19 cellular contexts compared by ENCODE assay signal in the genomic region with DNA sequence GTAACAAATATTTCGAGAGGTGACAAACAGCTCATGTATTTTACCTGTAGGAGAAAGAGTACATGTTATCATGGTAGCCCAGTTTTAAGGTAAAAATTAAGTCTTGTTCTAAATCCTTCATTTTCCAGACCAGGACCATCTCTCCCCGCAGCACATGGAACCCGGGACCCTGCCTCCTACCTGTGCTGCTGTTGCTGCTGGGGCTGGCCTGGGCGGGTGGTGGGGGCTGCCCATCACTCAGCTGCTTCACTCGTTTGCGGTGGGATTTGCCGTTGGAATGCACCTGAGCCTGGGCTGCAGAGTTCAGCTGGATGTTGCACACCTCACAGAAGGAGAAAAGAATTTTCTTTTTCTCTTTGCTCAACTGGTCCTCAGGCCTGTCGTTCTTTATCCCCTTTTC.
DNase-seq lines count a peak whose midpoint lies in the region; ATAC-seq and TF ChIP-seq lines count a peak whose summit lies in the region.
"Had no signal": no experiment of that assay in that cellular context is flagged by ENCODE, and none has a peak within 500 bp of the region (broad histone marks: within the 10 kb centered on the region; RNA-seq: fewer than 3 reads in every experiment).

No MANE protein-coding gene starts in this region.

- WGBS in SK-N-SH (ENCODE audit: low lambda C conversion rate), result 61% methylated on average over 8 of the region's 8 CpGs

- H3K9ac ChIP-seq in SK-N-SH, result no peak overlapping the region
- H3K9ac ChIP-seq: BLaER1 treated with 17β-estradiol and CSF1 and Interleukin-3, amounts not matched to agents 10 nM and 100 nM had no signal

- no peak overlapping the region for H2AFZ ChIP-seq in SK-N-SH (ENCODE audit: low read depth)

- CTCF ChIA-PET in SK-N-SH (lab: Yijun Ruan, JAX), result interaction anchor here (0.7 kb wide), 1 partner anchor 308 kb away, joined by 3 read pairs; no protein-coding TSS in a partner anchor

- H3K4me3 Mint-ChIP-seq in nephron, result no peak overlapping the region
- H3K4me3 Mint-ChIP-seq: CD8-positive, alpha-beta T cell; HFFc6 had no signal

- peaks cover 11% of the 10 kb centered on the region for H3K9me3 Mint-ChIP-seq in nephron
- H3K9me3 Mint-ChIP-seq: HFFc6 had no signal

- ATAC-seq in SK-N-SH treated with all-trans-retinoic acid at 6 μM for 48 hours (no peak), left ventricle myocardium superior (peak; percentile 29), GM18873 (IDR thresholded peaks at IDR 0.05; ENCODE audit: low FRiP score, unreplicated experiment) (no peak)
- ATAC-seq: A549; CD8-positive, alpha-beta T cell; HCT116 had no signal

- peaks cover 0 to 4% of the 10 kb centered on the region in 2 experiments; a peak in 1 of 4 replicates for H3K4me1 ChIP-seq in SK-N-SH (ENCODE audit: control insufficient read depth in 1 of 2, insufficient read depth in 2 of 2, low read depth in 1 of 2, low read length in 1 of 2)
- H3K4me1 ChIP-seq: A549 had no signal

- peaks cover 10% of the 10 kb centered on the region for H3K4me1 Mint-ChIP-seq in nephron

- H3K27ac ChIP-seq in SK-N-SH (ENCODE audit: low read depth in 2 of 2, low read length in 1 of 2) (peak overlapping the region in 1 of 2 experiments; percentile 43; a peak in 1 of 4 replicates), temporal lobe (ENCODE audit: low read depth, low read length) (peak overlapping the region; percentile 44)
- H3K27ac ChIP-seq: 22Rv1; A549; BLaER1 treated with 17β-estradiol and CSF1 and Interleukin-3, amounts not matched to agents 10 nM and 100 nM had no signal

- no peaks in the 10 kb centered on the region for H3K79me2 ChIP-seq in SK-N-SH (ENCODE audit: insufficient read depth)

- H3K36me3 ChIP-seq in SK-N-SH (replicated peaks in 1 of 2; ENCODE audit: control insufficient read depth in 1 of 2, insufficient read depth in 2 of 2, low read length in 1 of 2), result no peaks in the 10 kb centered on the region
- H3K36me3 ChIP-seq: BLaER1 treated with 17β-estradiol and CSF1 and Interleukin-3, amounts not matched to agents 10 nM and 100 nM had no signal

- TF ChIP-seq CTCF in SK-N-SH (IDR thresholded peaks at IDR 0.05) (no peak), nephron (IDR thresholded peaks at IDR 0.05; ENCODE audit: unreplicated experiment in 3 of 3) (no peak)

- H3K4me3 ChIP-seq in SK-N-SH (ENCODE audit: low read depth in 2 of 2, low read length in 1 of 2), result no peak overlapping the region
- H3K4me3 ChIP-seq: A549; BLaER1 treated with 17β-estradiol and CSF1 and Interleukin-3, amounts not matched to agents 10 nM and 100 nM had no signal

- H3K36me3 Mint-ChIP-seq in nephron (ENCODE audit: low read depth), result no peaks in the 10 kb centered on the region
- H3K36me3 Mint-ChIP-seq: CD8-positive, alpha-beta T cell had no signal

- H3K27ac Mint-ChIP-seq in nephron, result peak overlapping the region; percentile 60 to 89 (median 82)
- H3K27ac Mint-ChIP-seq: CD8-positive, alpha-beta T cell; HFFc6 had no signal

- H4K20me1 ChIP-seq in SK-N-SH (ENCODE audit: insufficient read depth), result no peaks in the 10 kb centered on the region
- H4K20me1 ChIP-seq: BLaER1 treated with 17β-estradiol and CSF1 and Interleukin-3, amounts not matched to agents 10 nM and 100 nM had no signal

- no peaks in the 10 kb centered on the region for H3K27me3 Mint-ChIP-seq in nephron (ENCODE audit: low read depth)

- no peaks in the 10 kb centered on the region for H3K9me3 ChIP-seq in SK-N-SH
- H3K9me3 ChIP-seq: A549 had no signal

- DNase-seq in SK-N-SH, result no peak
- no peak for DNase-seq in left ventricle myocardium superior
- DNase-seq in cardiac septum (ENCODE audit: low spot score), result no peak
- DNase-seq in NCI-H128 (lab: John Stamatoyannopoulos, UW; ENCODE audit: unreplicated experiment), result no peak
- DNase-seq: Calu3; CD8-positive, alpha-beta T cell; DMS79 treated with DMSO at 0.1 percent for 48 hours; GF-D8; GOT3; H7; HFFc6 had no signal

- H3F3A ChIP-seq in SK-N-SH (replicated peaks; ENCODE audit: insufficient read depth), result peaks cover 12% of the 10 kb centered on the region

- peak overlapping the region; percentile 50; the same call in 1 of the 2 replicates for H3K4me2 ChIP-seq in SK-N-SH
- H3K4me2 ChIP-seq: A549; BLaER1 treated with 17β-estradiol and CSF1 and Interleukin-3, amounts not matched to agents 10 nM and 100 nM had no signal

- POLR2A ChIA-PET in SK-N-SH (lab: Yijun Ruan, JAX), result no interaction called here

- no peak for TF ChIP-seq RAD21 in SK-N-SH (IDR thresholded peaks at IDR 0.05; ENCODE audit: low read length)

- intact Hi-C loops in left ventricle myocardium superior (cut with micrococcal nuclease), result no loop called here
- intact Hi-C loops in cardiac septum (cut with DNase I), result no loop called here

- TF ChIP-seq EP300 in SK-N-SH (IDR thresholded peaks at IDR 0.05; ENCODE audit: borderline replicate concordance in 1 of 2, low read depth in 1 of 2, low read length in 1 of 2), result no peak

- no peaks in the 10 kb centered on the region for H3K27me3 ChIP-seq in SK-N-SH (ENCODE audit: insufficient read depth)
- H3K27me3 ChIP-seq: BLaER1 treated with 17β-estradiol and CSF1 and Interleukin-3, amounts not matched to agents 10 nM and 100 nM had no signal

- no peaks in the 10 kb centered on the region for H3K9me2 ChIP-seq in SK-N-SH

TF ChIP-seq in SK-N-SH, 30 proteins besides CTCF, POLR2A, EP300 and RAD21:
- TF ChIP-seq MXI1 (IDR thresholded peaks at IDR 0.05; ENCODE audit: low read depth, low read length), result no peak

TF ChIP-seq in SK-N-SH treated with all-trans-retinoic acid at 6 μM for 48 hours, 23 proteins besides CTCF, POLR2A, EP300 and RAD21:
- no peak for TF ChIP-seq ZFP3 (CRISPR knock-in tag; IDR thresholded peaks at IDR 0.05)
- TF ChIP-seq, protein P1, sequence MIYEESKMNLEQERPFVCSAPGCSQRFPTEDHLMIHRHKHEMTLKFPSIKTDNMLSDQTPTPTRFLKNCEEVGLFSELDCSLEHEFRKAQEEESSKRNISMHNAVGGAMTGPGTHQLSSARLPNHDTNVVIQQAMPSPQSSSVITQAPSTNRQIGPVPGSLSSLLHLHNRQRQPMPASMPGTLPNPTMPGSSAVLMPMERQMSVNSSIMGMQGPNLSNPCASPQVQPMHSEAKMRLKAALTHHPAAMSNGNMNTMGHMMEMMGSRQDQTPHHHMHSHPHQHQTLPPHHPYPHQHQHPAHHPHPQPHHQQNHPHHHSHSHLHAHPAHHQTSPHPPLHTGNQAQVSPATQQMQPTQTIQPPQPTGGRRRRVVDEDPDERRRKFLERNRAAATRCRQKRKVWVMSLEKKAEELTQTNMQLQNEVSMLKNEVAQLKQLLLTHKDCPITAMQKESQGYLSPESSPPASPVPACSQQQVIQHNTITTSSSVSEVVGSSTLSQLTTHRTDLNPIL (CRISPR knock-in tag; IDR thresholded peaks at IDR 0.05; ENCODE audit: low read depth), result no peak
- no peak for TF ChIP-seq ARNTL (CRISPR knock-in tag; IDR thresholded peaks at IDR 0.05; ENCODE audit: borderline replicate concordance, low read depth)
- no peak for TF ChIP-seq ISL1 (CRISPR knock-in tag; IDR thresholded peaks at IDR 0.05)
- TF ChIP-seq, protein P2, sequence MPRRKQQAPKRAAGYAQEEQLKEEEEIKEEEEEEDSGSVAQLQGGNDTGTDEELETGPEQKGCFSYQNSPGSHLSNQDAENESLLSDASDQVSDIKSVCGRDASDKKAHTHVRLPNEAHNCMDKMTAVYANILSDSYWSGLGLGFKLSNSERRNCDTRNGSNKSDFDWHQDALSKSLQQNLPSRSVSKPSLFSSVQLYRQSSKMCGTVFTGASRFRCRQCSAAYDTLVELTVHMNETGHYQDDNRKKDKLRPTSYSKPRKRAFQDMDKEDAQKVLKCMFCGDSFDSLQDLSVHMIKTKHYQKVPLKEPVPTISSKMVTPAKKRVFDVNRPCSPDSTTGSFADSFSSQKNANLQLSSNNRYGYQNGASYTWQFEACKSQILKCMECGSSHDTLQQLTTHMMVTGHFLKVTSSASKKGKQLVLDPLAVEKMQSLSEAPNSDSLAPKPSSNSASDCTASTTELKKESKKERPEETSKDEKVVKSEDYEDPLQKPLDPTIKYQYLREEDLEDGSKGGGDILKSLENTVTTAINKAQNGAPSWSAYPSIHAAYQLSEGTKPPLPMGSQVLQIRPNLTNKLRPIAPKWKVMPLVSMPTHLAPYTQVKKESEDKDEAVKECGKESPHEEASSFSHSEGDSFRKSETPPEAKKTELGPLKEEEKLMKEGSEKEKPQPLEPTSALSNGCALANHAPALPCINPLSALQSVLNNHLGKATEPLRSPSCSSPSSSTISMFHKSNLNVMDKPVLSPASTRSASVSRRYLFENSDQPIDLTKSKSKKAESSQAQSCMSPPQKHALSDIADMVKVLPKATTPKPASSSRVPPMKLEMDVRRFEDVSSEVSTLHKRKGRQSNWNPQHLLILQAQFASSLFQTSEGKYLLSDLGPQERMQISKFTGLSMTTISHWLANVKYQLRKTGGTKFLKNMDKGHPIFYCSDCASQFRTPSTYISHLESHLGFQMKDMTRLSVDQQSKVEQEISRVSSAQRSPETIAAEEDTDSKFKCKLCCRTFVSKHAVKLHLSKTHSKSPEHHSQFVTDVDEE (CRISPR knock-in tag; IDR thresholded peaks at IDR 0.05), result no peak
- TF ChIP-seq RARB (CRISPR knock-in tag; IDR thresholded peaks at IDR 0.05), result no peak
- TF ChIP-seq ZC3H10 (CRISPR knock-in tag; IDR thresholded peaks at IDR 0.05), result no peak
- no peak for TF ChIP-seq ZNF70 (CRISPR knock-in tag; IDR thresholded peaks at IDR 0.05)
- TF ChIP-seq, protein P3, sequence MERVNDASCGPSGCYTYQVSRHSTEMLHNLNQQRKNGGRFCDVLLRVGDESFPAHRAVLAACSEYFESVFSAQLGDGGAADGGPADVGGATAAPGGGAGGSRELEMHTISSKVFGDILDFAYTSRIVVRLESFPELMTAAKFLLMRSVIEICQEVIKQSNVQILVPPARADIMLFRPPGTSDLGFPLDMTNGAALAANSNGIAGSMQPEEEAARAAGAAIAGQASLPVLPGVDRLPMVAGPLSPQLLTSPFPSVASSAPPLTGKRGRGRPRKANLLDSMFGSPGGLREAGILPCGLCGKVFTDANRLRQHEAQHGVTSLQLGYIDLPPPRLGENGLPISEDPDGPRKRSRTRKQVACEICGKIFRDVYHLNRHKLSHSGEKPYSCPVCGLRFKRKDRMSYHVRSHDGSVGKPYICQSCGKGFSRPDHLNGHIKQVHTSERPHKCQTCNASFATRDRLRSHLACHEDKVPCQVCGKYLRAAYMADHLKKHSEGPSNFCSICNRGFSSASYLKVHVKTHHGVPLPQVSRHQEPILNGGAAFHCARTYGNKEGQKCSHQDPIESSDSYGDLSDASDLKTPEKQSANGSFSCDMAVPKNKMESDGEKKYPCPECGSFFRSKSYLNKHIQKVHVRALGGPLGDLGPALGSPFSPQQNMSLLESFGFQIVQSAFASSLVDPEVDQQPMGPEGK (CRISPR knock-in tag; IDR thresholded peaks at IDR 0.05; ENCODE audit: borderline replicate concordance), result no peak
